In genomic region chr2:239087041-239087710, GRCh38 we compare ENCODE assay signal across 17 cellular contexts.
DNase-seq lines count a peak whose midpoint lies in the region; ATAC-seq, FAIRE-seq and TF ChIP-seq lines count a peak whose summit lies in the region.
"Had no signal": no experiment of that assay in that cellular context is flagged by ENCODE, and none has a peak within 500 bp of the region (broad histone marks: within the 10 kb centered on the region; RNA-seq: fewer than 3 reads in every experiment).

No MANE protein-coding gene starts in this region.

- H3K27ac ChIP-seq in K562 (ENCODE audit: extremely low read depth, low read depth, low read length) (peak overlapping the region; percentile 86; the same call in 2 of the 3 replicates), heart right ventricle (no peak overlapping the region), mammary epithelial cell (ENCODE audit: insufficient read depth, low read depth, low read length) (no peak overlapping the region)
- H3K27ac ChIP-seq: C4-2B, HL-60, KMS-11 had no signal

- H3K79me2 ChIP-seq in K562 (ENCODE audit: control insufficient read depth, insufficient read depth, low read length) (no peaks in the 10 kb centered on the region), mammary epithelial cell (ENCODE audit: insufficient read depth, low read length) (no peaks in the 10 kb centered on the region)

- H3K9me3 ChIP-seq in K562 (replicated peaks; ENCODE audit: control insufficient read depth, insufficient read depth, low read depth, low read length) = no peaks in the 10 kb centered on the region
- H3K9me3 ChIP-seq in heart right ventricle = no peaks in the 10 kb centered on the region
- no peaks in the 10 kb centered on the region for H3K9me3 ChIP-seq in mammary epithelial cell (replicated peaks; ENCODE audit: insufficient read depth, low read length)

- no peaks in the 10 kb centered on the region for H3K27me3 Mint-ChIP-seq in activated naive CD4-positive, alpha-beta T cell treated with anti-CD3 and anti-CD28 coated beads, Interleukin-2, amount 10 ng/mL, durations not matched to agents 7 days and 5 days

- peaks cover 7% of the 10 kb centered on the region for H3K9me1 ChIP-seq in K562 (ENCODE audit: control insufficient read depth, insufficient read depth, low read length)

- no peak for TF ChIP-seq RAD21 in K562 (CRISPR knock-in tag; conservative IDR thresholded peaks at IDR 0.05 in 1 of 2, IDR thresholded peaks at IDR 0.05 in 1 of 2)

- H3K27me3 ChIP-seq in K562 (ENCODE audit: control insufficient read depth in 2 of 2, insufficient read depth in 2 of 2, low read length in 2 of 2) (no peaks in the 10 kb centered on the region), heart right ventricle (no peaks in the 10 kb centered on the region), mammary epithelial cell (ENCODE audit: insufficient read depth, low read length) (no peaks in the 10 kb centered on the region)

- H3K4me1 ChIP-seq in K562 (replicated peaks in 1 of 2; ENCODE audit: control insufficient read depth in 2 of 2, insufficient read depth in 2 of 2, low read length in 2 of 2) (peaks cover 20 to 21% of the 10 kb centered on the region in 2 experiments; a peak in 4 of 5 replicates), heart right ventricle (no peaks in the 10 kb centered on the region), mammary epithelial cell (ENCODE audit: insufficient read depth, low read length) (peaks cover 11% of the 10 kb centered on the region)

- H3K36me3 ChIP-seq in K562 (ENCODE audit: control insufficient read depth, insufficient read depth, low read length) (no peaks in the 10 kb centered on the region), heart right ventricle (peaks cover 0 to 79% (median 17%) of the 10 kb centered on the region in 9 donors), mammary epithelial cell (ENCODE audit: insufficient read depth, low read length) (no peaks in the 10 kb centered on the region)

- no peaks in the 10 kb centered on the region for H3K36me3 Mint-ChIP-seq in activated naive CD4-positive, alpha-beta T cell treated with anti-CD3 and anti-CD28 coated beads, Interleukin-2, amount 50 U/mL, for 72 hours
- H3K36me3 Mint-ChIP-seq in activated naive CD4-positive, alpha-beta T cell treated with anti-CD3 and anti-CD28 coated beads, Interleukin-2, amount 10 ng/mL, durations not matched to agents 7 days and 5 days = peaks cover 19% of the 10 kb centered on the region

- POLR2A ChIA-PET in K562 (lab: Yijun Ruan, JAX) = interaction anchor here (1.0 kb wide), 1 partner anchor 10 kb away, joined by 4 read pairs; no protein-coding TSS in a partner anchor

- DNase-seq in activated naive CD4-positive, alpha-beta T cell treated with anti-CD3 and anti-CD28 coated beads, Interleukin-2, amount 50 U/mL, for 72 hours (ENCODE audit: low spot score in 2 of 2) = no peak
- no peak for DNase-seq in activated naive CD4-positive, alpha-beta T cell treated with anti-CD3 and anti-CD28 coated beads, Interleukin-2, amount 10 ng/mL, durations not matched to agents 7 days and 5 days
- DNase-seq in K562 (ENCODE audit: extremely low read depth in 1 of 4, low spot score in 3 of 4) (peak in 1 of 4 experiments; percentile 12), fibroblast of pulmonary artery (ENCODE audit: low read depth) (peak; percentile 17), heart right ventricle (no peak), mammary epithelial cell (no peak), T-helper 1 cell (no peak)
- DNase-seq: GDM1, NCI-H1092 treated with DMSO at 0.1 percent for 48 hours, NCI-H187 treated with DMSO at 0.1 percent for 48 hours, NCI-H510A treated with DMSO at 0.1 percent for 48 hours, SIG-M5 had no signal

- peak overlapping the region; percentile 66 for H2AFZ ChIP-seq in K562 (ENCODE audit: low read depth, low read length)
- H2AFZ ChIP-seq in mammary epithelial cell (ENCODE audit: low read depth, low read length) = no peak overlapping the region

- H3K4me2 ChIP-seq in K562 (ENCODE audit: insufficient read depth, low read length) (peak overlapping the region; percentile 72), mammary epithelial cell (ENCODE audit: insufficient read depth, low read depth, low read length) (no peak overlapping the region)
- H3K4me2 ChIP-seq: KMS-11 had no signal

- peak overlapping the region; percentile 4 to 75 for H3K27ac Mint-ChIP-seq in activated naive CD4-positive, alpha-beta T cell treated with anti-CD3 and anti-CD28 coated beads, Interleukin-2, amount 50 U/mL, for 72 hours
- no peak overlapping the region for H3K27ac Mint-ChIP-seq in activated naive CD4-positive, alpha-beta T cell treated with anti-CD3 and anti-CD28 coated beads, Interleukin-2, amount 10 ng/mL, durations not matched to agents 7 days and 5 days

- CTCF ChIA-PET in activated naive CD4-positive, alpha-beta T cell treated with anti-CD3 and anti-CD28 coated beads, Interleukin-2, amount 10 ng/mL, durations not matched to agents 7 days and 5 days (lab: Charles Lee) = no interaction called here
- CTCF ChIA-PET in K562 (lab: Yijun Ruan, JAX; ENCODE audit: low intra/inter-chr PET ratio) (no interaction called here), mammary epithelial cell (lab: Charles Lee; ENCODE audit: low non-redundant PET) (no interaction called here)

- ATAC-seq in activated naive CD4-positive, alpha-beta T cell treated with anti-CD3 and anti-CD28 coated beads, Interleukin-2, amount 50 U/mL, for 72 hours = no peak
- peak; percentile 26 for ATAC-seq in K562
- no peak for ATAC-seq in GM21723 (IDR thresholded peaks at IDR 0.05; ENCODE audit: unreplicated experiment)
- no peak for ATAC-seq in heart right ventricle

- no peaks in the 10 kb centered on the region for H3K4me1 Mint-ChIP-seq in activated naive CD4-positive, alpha-beta T cell treated with anti-CD3 and anti-CD28 coated beads, Interleukin-2, amount 10 ng/mL, durations not matched to agents 7 days and 5 days

- no peak for TF ChIP-seq EP300 in K562 (IDR thresholded peaks at IDR 0.05; ENCODE audit: low read length)

- no peak for TF ChIP-seq POLR2A in K562 (conservative IDR thresholded peaks at IDR 0.05)

- no peaks in the 10 kb centered on the region for H3K9me3 Mint-ChIP-seq in activated naive CD4-positive, alpha-beta T cell treated with anti-CD3 and anti-CD28 coated beads, Interleukin-2, amount 50 U/mL, for 72 hours
- H3K9me3 Mint-ChIP-seq in activated naive CD4-positive, alpha-beta T cell treated with anti-CD3 and anti-CD28 coated beads, Interleukin-2, amount 10 ng/mL, durations not matched to agents 7 days and 5 days = no peaks in the 10 kb centered on the region

- peak overlapping the region; percentile 24 to 38; a peak in 2 of 4 replicates for H3K9ac ChIP-seq in K562 (ENCODE audit: insufficient read depth in 1 of 2, low read depth in 2 of 2, low read length in 2 of 2)
- no peak overlapping the region for H3K9ac ChIP-seq in mammary epithelial cell (ENCODE audit: insufficient read depth, low read length)
- H3K9ac ChIP-seq: KMS-11 had no signal

- intact Hi-C loops in K562 (cut with micrococcal nuclease) (no loop called here), heart right ventricle (cut with DNase I) (no loop called here), mammary epithelial cell (cut with micrococcal nuclease) (no loop called here)

- dilution Hi-C loops in mammary epithelial cell (cut with HindIII; ENCODE audit: low sequenced_read_pairs) = no loop called here

- BruUV-seq in K562 (replicated peaks; lab: Mats Ljungman, UMichigan) = no TSS peak
- no TSS peak for BruUV-seq in mammary epithelial cell (replicated peaks; lab: Mats Ljungman, UMichigan)

- 85% methylated on average over 13 of the region's 21 CpGs for WGBS in K562 (ENCODE audit: insufficient coverage, low coverage, missing lambda C conversion rate)
- WGBS in heart right ventricle, 2 donors = 92 to 93% methylated on average over 21 of the region's 21 CpGs
- WGBS in mammary epithelial cell (ENCODE audit: low coverage, missing lambda C conversion rate) = 98% methylated on average over 17 of the region's 21 CpGs

- no peak for TF ChIP-seq CTCF in K562 (IDR thresholded peaks at IDR 0.05 in 2 of 3, conservative IDR thresholded peaks at IDR 0.05 in 1 of 3; ENCODE audit: insufficient read depth in 2 of 3, low read depth in 1 of 3, low read length in 3 of 3)
- no peak for TF ChIP-seq CTCF in fibroblast of pulmonary artery (IDR thresholded peaks at IDR 0.05; ENCODE audit: low read length, missing control alignments)
- TF ChIP-seq CTCF in heart right ventricle (IDR thresholded peaks at IDR 0.05) = no peak
- no peak for TF ChIP-seq CTCF in mammary epithelial cell (conservative IDR thresholded peaks at IDR 0.05 in 1 of 2, IDR thresholded peaks at IDR 0.05 in 1 of 2; ENCODE audit: extremely low read depth in 1 of 2, insufficient read depth in 1 of 2, low read depth in 1 of 2, low read length in 2 of 2)

- H4K20me1 ChIP-seq in K562 (replicated peaks; ENCODE audit: control insufficient read depth, insufficient read depth, low read length) (no peaks in the 10 kb centered on the region), mammary epithelial cell (ENCODE audit: insufficient read depth, low read length) (no peaks in the 10 kb centered on the region)

- H3K4me3 ChIP-seq in K562 = no peak overlapping the region
- H3K4me3 ChIP-seq in fibroblast of pulmonary artery (replicated peaks; ENCODE audit: low read depth, low read length) = no peak overlapping the region
- H3K4me3 ChIP-seq in heart right ventricle = no peak overlapping the region
- H3K4me3 ChIP-seq in mammary epithelial cell (replicated peaks in 1 of 3; ENCODE audit: insufficient read depth in 1 of 3, low read depth in 2 of 3, low read length in 3 of 3) = no peak overlapping the region

- in situ Hi-C loops in K562 (cut with MboI) (no loop called here), mammary epithelial cell (cut with MboI; ENCODE audit: low sequenced_read_pairs in 2 of 2) (no loop called here)

- FAIRE-seq in K562 (lab: Jason Lieb, UNC) = peak; percentile 48
- FAIRE-seq: H1 had no signal

- no peak overlapping the region for H3K4me3 Mint-ChIP-seq in activated naive CD4-positive, alpha-beta T cell treated with anti-CD3 and anti-CD28 coated beads, Interleukin-2, amount 10 ng/mL, durations not matched to agents 7 days and 5 days

TF ChIP-seq in K562, 482 proteins besides CTCF, POLR2A, EP300 and RAD21 (continues in another document):
- 0 out of 2 replicates have a peak, but pooled peaks have one; percentile 68 for TF ChIP-seq ZSCAN29 (IDR thresholded peaks at IDR 0.05)
- no peak for TF ChIP-seq CCNT2 (IDR thresholded peaks at IDR 0.05; ENCODE audit: borderline replicate concordance, extremely low read depth, insufficient read length, low read depth, low read length)
- no peak for TF ChIP-seq ZBTB17 (CRISPR knock-in tag; IDR thresholded peaks at IDR 0.05)
